Comparison of ENCODE assay signal across 22 cellular contexts in the genomic region with DNA sequence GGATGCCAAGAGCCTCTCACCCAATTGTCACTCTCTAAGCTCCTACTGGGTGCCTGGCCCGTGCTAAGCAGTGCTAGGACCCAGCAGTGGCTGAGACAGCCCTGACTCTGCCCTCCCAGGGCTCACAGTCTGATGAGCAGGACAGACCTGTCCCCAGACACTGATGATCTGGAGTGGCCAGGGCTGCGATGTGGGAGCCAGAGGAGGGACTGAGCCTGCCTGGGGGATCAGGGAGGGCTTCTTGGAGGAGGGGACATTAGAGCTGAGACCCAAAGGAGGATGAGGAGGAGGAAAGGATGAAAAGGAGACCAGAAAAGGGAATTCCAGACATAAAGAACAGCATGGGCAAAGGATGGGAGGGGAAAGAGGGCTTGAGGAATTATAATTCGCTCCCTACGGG.
"Had no signal": no experiment of that assay in that cellular context is flagged by ENCODE, and none has a peak within 500 bp of the region (broad histone marks: within the 10 kb centered on the region; RNA-seq: fewer than 3 reads in every experiment).

No MANE protein-coding gene starts in this region.

- H3K27ac Mint-ChIP-seq: activated CD4-positive, alpha-beta T cell treated with anti-CD3 and anti-CD28 coated beads for 36 hours; activated naive CD4-positive, alpha-beta T cell treated with anti-CD3 and anti-CD28 coated beads for 36 hours; effector memory CD8-positive, alpha-beta T cell; mesothelial cell of epicardium; progenitor cell of endocrine pancreas; T-cell had no signal

- ATAC-seq: activated CD4-positive, alpha-beta T cell treated with anti-CD3 and anti-CD28 coated beads for 36 hours; body of pancreas; effector memory CD8-positive, alpha-beta T cell; gastroesophageal sphincter; left ventricle myocardium superior; naive thymus-derived CD8-positive, alpha-beta T cell; stimulated activated naive CD8-positive, alpha-beta T cell treated with anti-CD3 and anti-CD28 coated beads, Interleukin-15, Interleukin-2, amounts not matched to agents 100 U/mL and 50 U/mL, for 24 hours; T-cell had no signal

- H3K9me3 Mint-ChIP-seq: activated naive CD4-positive, alpha-beta T cell treated with anti-CD3 and anti-CD28 coated beads for 36 hours; effector memory CD8-positive, alpha-beta T cell; mesothelial cell of epicardium; naive thymus-derived CD8-positive, alpha-beta T cell; T-cell had no signal

- H3K4me3 ChIP-seq: body of pancreas, cardiac muscle cell, gastroesophageal sphincter, upper lobe of left lung had no signal

- H3K4me3 Mint-ChIP-seq: activated CD4-positive, alpha-beta T cell treated with anti-CD3 and anti-CD28 coated beads for 36 hours; activated naive CD4-positive, alpha-beta T cell treated with anti-CD3 and anti-CD28 coated beads for 36 hours; effector memory CD8-positive, alpha-beta T cell; mesothelial cell of epicardium; naive thymus-derived CD8-positive, alpha-beta T cell; T-cell had no signal

- H3K27me3 Mint-ChIP-seq: activated CD4-positive, alpha-beta T cell treated with anti-CD3 and anti-CD28 coated beads for 36 hours; effector memory CD8-positive, alpha-beta T cell; naive thymus-derived CD8-positive, alpha-beta T cell; progenitor cell of endocrine pancreas; T-cell had no signal

- DNase-seq: activated CD4-positive, alpha-beta T cell treated with anti-CD3 and anti-CD28 coated beads for 36 hours; activated CD4-positive, alpha-beta T cell treated with anti-CD3 and anti-CD28 coated beads, Interleukin-2, amount 50 U/mL, for 4 hours; activated naive CD4-positive, alpha-beta T cell treated with anti-CD3 and anti-CD28 coated beads for 36 hours; activated T-cell treated with anti-CD3 and anti-CD28 coated beads, Interleukin-2, amount 50 U/mL, for 48 hours; anterior cingulate cortex; body of pancreas; effector memory CD8-positive, alpha-beta T cell; head of caudate nucleus; hypothalamus; left ventricle myocardium superior; mammary epithelial cell; retina; stimulated activated CD4-positive, alpha-beta T cell treated with anti-CD3 and anti-CD28 coated beads, Interleukin-4, amount 100 ng/mL, for 1 hour; stimulated activated naive CD8-positive, alpha-beta T cell treated with anti-CD3 and anti-CD28 coated beads, Interleukin-15, Interleukin-2, amounts not matched to agents 100 U/mL and 50 U/mL, for 24 hours; T-cell; T-helper 9 cell; upper lobe of left lung had no signal

- H3K27ac ChIP-seq: body of pancreas, cardiac muscle cell had no signal

- H3K9me3 ChIP-seq: body of pancreas, gastroesophageal sphincter, upper lobe of left lung had no signal

- H3K27me3 ChIP-seq: body of pancreas, cardiac muscle cell, gastroesophageal sphincter, upper lobe of left lung had no signal
